8 cellular contexts compared by ENCODE assay signal in the genomic region with DNA sequence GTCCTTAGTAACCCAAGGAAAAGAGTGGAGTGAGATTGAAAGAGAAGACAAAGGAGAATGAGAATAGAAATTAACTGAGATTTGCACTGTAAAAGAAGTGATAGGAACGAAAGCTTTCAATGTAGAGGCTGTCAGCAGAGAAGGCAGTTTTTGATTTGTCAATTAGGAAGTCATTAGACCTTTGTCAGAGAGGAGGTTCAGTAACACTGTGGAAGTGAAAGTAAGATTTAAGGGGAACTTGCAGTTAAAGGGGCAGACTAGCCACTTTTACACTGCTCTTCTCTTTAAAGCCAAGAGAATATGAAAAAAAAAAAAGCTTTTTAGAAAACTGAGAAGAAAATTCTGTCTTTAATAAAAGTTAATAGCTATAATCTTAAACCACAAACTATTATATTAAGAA. TPM values are rescaled to one million over a fixed set of nuclear protein-coding genes. Genes with fewer than 3 reads are reported as not detected.
DNase-seq lines count a peak whose midpoint lies in the region; ATAC-seq, FAIRE-seq and TF ChIP-seq lines count a peak whose summit lies in the region.

No MANE protein-coding gene starts in this region.

- no peak for TF ChIP-seq POLR2A in endothelial cell of umbilical vein (IDR thresholded peaks at IDR 0.05; ENCODE audit: low read depth, low read length)

- H3K9me3 ChIP-seq in endothelial cell of umbilical vein (replicated peaks; ENCODE audit: control insufficient read depth, insufficient read depth, low read length) (no peaks in the 10 kb centered on the region), colonic mucosa (no peaks in the 10 kb centered on the region)

- H3K27me3 Mint-ChIP-seq in CD14-positive monocyte (ENCODE audit: low read depth in 3 of 3): peaks cover 0 to 6% (median 2%) of the 10 kb centered on the region in 3 donors

- BruUV-seq in endothelial cell of umbilical vein (replicated peaks; lab: Mats Ljungman, UMichigan): no TSS peak

- no peak for DNase-seq in CD14-positive monocyte (ENCODE audit: low spot score)
- peak; percentile 45 for DNase-seq in endothelial cell of umbilical vein (ENCODE audit: low read depth, low spot score)
- DNase-seq in colonic mucosa: no peak
- no peak for DNase-seq in dedifferentiated amniotic fluid mesenchymal stem cell (ENCODE audit: extremely low spot score)
- no peak for DNase-seq in NCI-H1105 (lab: John Stamatoyannopoulos, UW)
- DNase-seq in COR-L47 (lab: John Stamatoyannopoulos, UW): no peak

- FAIRE-seq in endothelial cell of umbilical vein (lab: Jason Lieb, UNC): peak; percentile 63

- no peaks in the 10 kb centered on the region for H3K9me3 Mint-ChIP-seq in CD14-positive monocyte

- H3K4me3 Mint-ChIP-seq in CD14-positive monocyte: peak overlapping the region; percentile 78 to 87

- H3K9ac ChIP-seq in endothelial cell of umbilical vein (replicated peaks; ENCODE audit: extremely low read depth, insufficient read depth, low read length) (no peak overlapping the region), colonic mucosa (ENCODE audit: low read depth in 2 of 2, low read length in 2 of 2) (no peak overlapping the region)

- peaks cover 67% of the 10 kb centered on the region for H3K4me1 Mint-ChIP-seq in CD14-positive monocyte

- no peaks in the 10 kb centered on the region for H3K79me2 ChIP-seq in endothelial cell of umbilical vein (ENCODE audit: control insufficient read depth, insufficient read depth, low read length)

- H3K36me3 ChIP-seq in endothelial cell of umbilical vein (ENCODE audit: control insufficient read depth in 2 of 2, extremely low read depth in 1 of 2, insufficient read depth in 2 of 2, low read length in 2 of 2) (no peaks in the 10 kb centered on the region), colonic mucosa (no peaks in the 10 kb centered on the region)

- CTCF ChIA-PET in endothelial cell of umbilical vein (lab: Charles Lee): interaction anchor here (0.6 to 1.5 kb wide), 5 partner anchors 10 to 40 kb away, joined by 3 read pairs; no protein-coding TSS in a partner anchor

- H4K20me1 ChIP-seq in endothelial cell of umbilical vein (replicated peaks; ENCODE audit: control insufficient read depth, extremely low read depth, insufficient read depth, low read length): no peaks in the 10 kb centered on the region

- peaks cover 8 to 12% of the 10 kb centered on the region in 2 donors for H3K36me3 Mint-ChIP-seq in CD14-positive monocyte

- peaks cover 7% of the 10 kb centered on the region for H3K4me1 ChIP-seq in endothelial cell of umbilical vein (ENCODE audit: control insufficient read depth, extremely low read depth, insufficient read depth, low read length)
- peaks cover 4% of the 10 kb centered on the region for H3K4me1 ChIP-seq in colonic mucosa

- POLR2A ChIA-PET in endothelial cell of umbilical vein (lab: Charles Lee): no interaction called here

- peak overlapping the region; percentile 71 for H2AFZ ChIP-seq in endothelial cell of umbilical vein (ENCODE audit: low read depth, low read length)

- dilution Hi-C loops in endothelial cell of umbilical vein (cut with MboI; ENCODE audit: extremely low pct_ligation_motif_present, low sequenced_read_pairs): no loop called here

- TF ChIP-seq CTCF in CD14-positive monocyte (IDR thresholded peaks at IDR 0.05) (no peak), endothelial cell of umbilical vein (IDR thresholded peaks at IDR 0.05; ENCODE audit: extremely low read depth in 1 of 2, insufficient read depth in 1 of 2, low read depth in 1 of 2, low read length in 2 of 2) (no peak), colonic mucosa (IDR thresholded peaks at IDR 0.05) (no peak)

- H3K9me1 ChIP-seq in endothelial cell of umbilical vein (replicated peaks; ENCODE audit: control insufficient read depth, extremely low read depth, insufficient read depth, low read length): no peaks in the 10 kb centered on the region

- H3K27ac Mint-ChIP-seq in CD14-positive monocyte: peak overlapping the region; percentile 96 to 100 (median 99)

- no peak overlapping the region for H3K27ac ChIP-seq in endothelial cell of umbilical vein (ENCODE audit: insufficient read depth, low read depth, low read length)
- H3K27ac ChIP-seq in colonic mucosa: no peak overlapping the region

- intact Hi-C loops in CD14-positive monocyte (cut with micrococcal nuclease): no loop called here
- intact Hi-C loops in endothelial cell of umbilical vein (cut with micrococcal nuclease): no loop called here
- intact Hi-C loops in colonic mucosa (cut with DNase I): no loop called here

- H3K27me3 ChIP-seq in endothelial cell of umbilical vein (ENCODE audit: control insufficient read depth in 2 of 2, insufficient read depth in 2 of 2, low read length in 2 of 2) (no peaks in the 10 kb centered on the region), colonic mucosa (no peaks in the 10 kb centered on the region)

- H3K4me3 ChIP-seq in endothelial cell of umbilical vein (replicated peaks in 1 of 3; ENCODE audit: insufficient read depth in 1 of 3, low read depth in 1 of 3, low read length in 3 of 3): no peak overlapping the region
- H3K4me3 ChIP-seq in colonic mucosa: no peak overlapping the region

- H3K4me2 ChIP-seq in endothelial cell of umbilical vein (ENCODE audit: insufficient read depth, low read length): peak overlapping the region; percentile 9

- ATAC-seq in GM21360 (IDR thresholded peaks at IDR 0.05; ENCODE audit: unreplicated experiment): peak; percentile 97
- ATAC-seq in HG03460 (IDR thresholded peaks at IDR 0.05; ENCODE audit: unreplicated experiment): peak; percentile 92

TF ChIP-seq in endothelial cell of umbilical vein, 7 proteins besides CTCF, POLR2A, EP300 and RAD21:
- TF ChIP-seq EZH2 (IDR thresholded peaks at IDR 0.05; ENCODE audit: borderline replicate concordance, low read depth, low read length, severe bottlenecking) (no peak), FOS (IDR thresholded peaks at IDR 0.05; ENCODE audit: borderline replicate concordance, insufficient read depth, low read length) (no peak), POLR2AphosphoS5 (IDR thresholded peaks at IDR 0.05; ENCODE audit: insufficient read depth, low read depth, low read length) (no peak), GATA2 (IDR thresholded peaks at IDR 0.05; ENCODE audit: insufficient read depth, insufficient read length, low read depth, low read length) (no peak), MYC (IDR thresholded peaks at IDR 0.05; ENCODE audit: low read depth, low read length) (no peak)
- TF ChIP-seq, protein P1, sequence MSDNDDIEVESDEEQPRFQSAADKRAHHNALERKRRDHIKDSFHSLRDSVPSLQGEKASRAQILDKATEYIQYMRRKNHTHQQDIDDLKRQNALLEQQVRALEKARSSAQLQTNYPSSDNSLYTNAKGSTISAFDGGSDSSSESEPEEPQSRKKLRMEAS (IDR thresholded peaks at IDR 0.05; ENCODE audit: insufficient read depth, insufficient read length): no peak

RNA-seq across cellular contexts. Expression of a gene that starts 11.5 kb away (rescaled TPM):
- 100 to 1,000 TPM; 131 to 132 TPM for polyA plus RNA-seq in CD14-positive monocyte
- total RNA-seq in endothelial cell of umbilical vein: 0.25 TPM in 1 of 2 replicates, not detected in the other
- polyA plus RNA-seq in endothelial cell of umbilical vein: 0.04 TPM in 1 of 2 replicates, not detected in the other
- 0.09 and 0.10 TPM in 2 replicates for polyA plus RNA-seq in endothelial cell of umbilical vein (2011; cell fraction: cytosol; rRNA removed)
- not detected in 2 replicates for polyA plus RNA-seq in endothelial cell of umbilical vein (2011; cell fraction: nucleus; rRNA removed)
- polyA plus RNA-seq in endothelial cell of umbilical vein (2012): 1.1 TPM in 2 replicates
- polyA minus RNA-seq in endothelial cell of umbilical vein: 0.17 TPM in 1 of 2 replicates, not detected in the other
- polyA minus RNA-seq in endothelial cell of umbilical vein (2011; cell fraction: cytosol; rRNA and poly(A)+ RNA removed): 121 TPM
- 1.2 and 3.8 TPM in 2 replicates for polyA minus RNA-seq in endothelial cell of umbilical vein (2011; cell fraction: nucleus; rRNA and poly(A)+ RNA removed)
- 1 to 10 TPM in 1 of 2 donors, under 1 TPM in 1; 0.64 to 2.8 TPM for total RNA-seq in colonic mucosa
